9 cellular contexts compared by ENCODE assay signal in genomic region chr15:31338879-31339557, GRCh38. TPM values are rescaled to one million over a fixed set of nuclear protein-coding genes. Genes with fewer than 3 reads are reported as not detected.
DNase-seq lines count a peak whose midpoint lies in the region; ATAC-seq and TF ChIP-seq lines count a peak whose summit lies in the region.
"Had no signal": no experiment of that assay in that cellular context is flagged by ENCODE, and none has a peak within 500 bp of the region (broad histone marks: within the 10 kb centered on the region; RNA-seq: fewer than 3 reads in every experiment).

No MANE protein-coding gene starts in this region.

- H3K23ac ChIP-seq in mesenchymal stem cell (ENCODE audit: low read length in 2 of 2): no peak overlapping the region

- POLR2A ChIA-PET in AG04449 (lab: Yijun Ruan, JAX): interaction anchor here (1.2 kb wide), 1 partner anchor 13 kb away, joined by 3 read pairs; the partner anchor contains the start of gene KLF13

- H2BK12ac ChIP-seq in mesenchymal stem cell (ENCODE audit: low read length in 2 of 2): peak overlapping the region in 1 of 2 experiments; percentile 32

- H3K4ac ChIP-seq in mesenchymal stem cell (ENCODE audit: low read depth in 1 of 2, low read length in 2 of 2): no peak overlapping the region

- H4K8ac ChIP-seq in mesenchymal stem cell (ENCODE audit: low read length): no peak overlapping the region

- WGBS in mesenchymal stem cell: 85% methylated on average over 9 of the region's 9 CpGs
- 16 to 37% methylated on average over 7 to 9 of the region's 9 CpGs for WGBS in tibial nerve, 2 donors

- no peaks in the 10 kb centered on the region for H3K4me1 Mint-ChIP-seq in Calu3 (ENCODE audit: low read depth, unreplicated experiment)

- peak overlapping the region in 1 of 2 experiments; percentile 4 for H3K18ac ChIP-seq in mesenchymal stem cell (ENCODE audit: low read depth in 1 of 2, low read length in 2 of 2)

- no peaks in the 10 kb centered on the region for H3K9me3 Mint-ChIP-seq in Calu3 (ENCODE audit: low read depth, unreplicated experiment)

- no TSS peak for BruUV-seq in Calu3 (replicated peaks; lab: Mats Ljungman, UMichigan)

- peaks cover 64% of the 10 kb centered on the region for H3K79me1 ChIP-seq in mesenchymal stem cell (replicated peaks; ENCODE audit: low read length, poor library complexity, severe bottlenecking)

- peak; percentile 14 for DNase-seq in AG04449 (ENCODE audit: low read depth, low spot score)
- DNase-seq in RPMI8226: peak; percentile 54
- peak; percentile 67 for DNase-seq in choroid plexus epithelial cell (ENCODE audit: low read depth)
- peak; percentile 81 for DNase-seq in mesenchymal stem cell
- DNase-seq in tibial nerve (ENCODE audit: low spot score in 2 of 2): peak in 1 of 2 donors; percentile 58
- no peak for DNase-seq in Calu3

- H3K36me3 Mint-ChIP-seq in Calu3 (ENCODE audit: insufficient read depth, unreplicated experiment): no peaks in the 10 kb centered on the region

- no peak overlapping the region for H3K27ac Mint-ChIP-seq in Calu3 (ENCODE audit: unreplicated experiment)

- H3K9ac ChIP-seq in mesenchymal stem cell (ENCODE audit: low read length): peak overlapping the region; percentile 80

- intact Hi-C loops in Calu3 (cut with micrococcal nuclease; ENCODE audit: unreplicated experiment): no loop called here

- H3K27me3 Mint-ChIP-seq in Calu3 (ENCODE audit: unreplicated experiment): no peaks in the 10 kb centered on the region

- TF ChIP-seq POLR2A in GM18505 (IDR thresholded peaks at IDR 0.05; ENCODE audit: borderline replicate concordance, extremely low read depth, insufficient read depth, insufficient read length) (no peak), tibial nerve (IDR thresholded peaks at IDR 0.05) (no peak)

- H3K4me3 ChIP-seq in AG04449 (ENCODE audit: low read depth, low read length): no peak overlapping the region
- H3K4me3 ChIP-seq in choroid plexus epithelial cell (ENCODE audit: low read depth, low read length): no peak overlapping the region
- peak overlapping the region in 1 of 2 experiments; percentile 47 for H3K4me3 ChIP-seq in mesenchymal stem cell (ENCODE audit: insufficient read depth in 1 of 2, low read depth in 1 of 2, low read length in 2 of 2)
- no peak overlapping the region for H3K4me3 ChIP-seq in tibial nerve

- H3K4me2 ChIP-seq in mesenchymal stem cell (ENCODE audit: low read length, poor library complexity, severe bottlenecking): peak overlapping the region; percentile 7

- no peak overlapping the region for H2AFZ ChIP-seq in mesenchymal stem cell (ENCODE audit: low read depth, low read length)

- H3K9me3 ChIP-seq in mesenchymal stem cell (ENCODE audit: control insufficient read depth, low read length): no peaks in the 10 kb centered on the region
- no peaks in the 10 kb centered on the region for H3K9me3 ChIP-seq in tibial nerve

- H3K14ac ChIP-seq in mesenchymal stem cell (ENCODE audit: low read length in 2 of 2): peak overlapping the region in 1 of 2 experiments; percentile 26

- TF ChIP-seq CTCF in AG04449 (IDR thresholded peaks at IDR 0.05; ENCODE audit: insufficient read depth, low read length, missing control alignments): no peak
- no peak for TF ChIP-seq CTCF in choroid plexus epithelial cell (conservative IDR thresholded peaks at IDR 0.05; ENCODE audit: low read depth, low read length)
- no peak for TF ChIP-seq CTCF in tibial nerve (IDR thresholded peaks at IDR 0.05)
- TF ChIP-seq CTCF in Calu3 (IDR thresholded peaks at IDR 0.05; ENCODE audit: unreplicated experiment): no peak

- no peak overlapping the region for H3K4me3 Mint-ChIP-seq in Calu3 (ENCODE audit: low read depth, unreplicated experiment)

- no peak overlapping the region for H2BK120ac ChIP-seq in mesenchymal stem cell (ENCODE audit: low read depth, low read length)

- CTCF ChIA-PET in AG04449 (lab: Yijun Ruan, JAX): interaction anchor here (1.0 to 1.2 kb wide), 2 partner anchors 10 to 15 kb away, joined by 3 read pairs; no protein-coding TSS in a partner anchor
- CTCF ChIA-PET in Calu3 (lab: Charles Lee): no interaction called here

- TF ChIP-seq EP300 in tibial nerve (IDR thresholded peaks at IDR 0.05): peak in 1 of 2 donors; percentile 63

- H3K36me3 ChIP-seq in mesenchymal stem cell (ENCODE audit: control insufficient read depth in 1 of 2, insufficient read depth in 2 of 2, low read depth in 1 of 2, low read length in 2 of 2): peaks cover 0 to 10% of the 10 kb centered on the region in 2 experiments
- H3K36me3 ChIP-seq in tibial nerve: no peaks in the 10 kb centered on the region

- H2BK15ac ChIP-seq in mesenchymal stem cell (ENCODE audit: low read depth, poor library complexity, severe bottlenecking): no peak overlapping the region

- H2BK5ac ChIP-seq in mesenchymal stem cell (ENCODE audit: low read depth, low read length, poor library complexity, severe bottlenecking): no peak overlapping the region

- H4K91ac ChIP-seq in mesenchymal stem cell (ENCODE audit: low read length): no peak overlapping the region

- H3K4me1 ChIP-seq in mesenchymal stem cell (ENCODE audit: control insufficient read depth, insufficient read depth, low read depth, low read length) (peaks cover 20% of the 10 kb centered on the region), tibial nerve (peaks cover 5 to 100% (median 95%) of the 10 kb centered on the region in 4 donors)

- H2AK5ac ChIP-seq in mesenchymal stem cell (ENCODE audit: low read length, severe bottlenecking): no peak overlapping the region

- H3K27me3 ChIP-seq in mesenchymal stem cell (ENCODE audit: control insufficient read depth in 1 of 2, insufficient read depth in 1 of 2, low read length in 2 of 2) (no peaks in the 10 kb centered on the region), tibial nerve (no peaks in the 10 kb centered on the region)

- H3K27ac ChIP-seq in mesenchymal stem cell (ENCODE audit: low read length, poor library complexity, severe bottlenecking) (no peak overlapping the region), tibial nerve (peak overlapping the region; percentile 60 to 100 (median 83))

- ATAC-seq in GM18505 (IDR thresholded peaks at IDR 0.05; ENCODE audit: unreplicated experiment) (peak; percentile 26), HG03097 (IDR thresholded peaks at IDR 0.05; ENCODE audit: low FRiP score, unreplicated experiment) (peak; percentile 40)
- ATAC-seq: HCT116 had no signal

RNA-seq across cellular contexts. Expression of gene KLF13, which starts 12.4 kb away (rescaled TPM):
- 93.2 TPM for polyA plus RNA-seq in mesenchymal stem cell (2013, experiment 1 of 2)
- polyA plus RNA-seq in mesenchymal stem cell (2013, experiment 2 of 2): 91.8 TPM
- 10 to 100 TPM; 61.2 to 77.9 (median 75.1) TPM for total RNA-seq in tibial nerve
- 14.1 and 22.9 TPM in 2 replicates for total RNA-seq in Calu3 (2022)
